Comparison of ENCODE assay signal across 4 cellular contexts in genomic region chr21:40355076-40355475, GRCh38.
"Had no signal": no experiment of that assay in that cellular context is flagged by ENCODE, and none has a peak within 500 bp of the region (broad histone marks: within the 10 kb centered on the region; RNA-seq: fewer than 3 reads in every experiment).

No MANE protein-coding gene starts in this region.

- DNase-seq: H9, HCEC 1CT, IMR-90 had no signal

- H3K4me3 ChIP-seq: GM23338 had no signal

- ATAC-seq: GM23338 had no signal

- H3K4me1 Mint-ChIP-seq: GM23338, H9 had no signal

- H3K9me3 Mint-ChIP-seq: H9 had no signal

- H3K27ac Mint-ChIP-seq: GM23338, H9 had no signal

- H3K4me3 Mint-ChIP-seq: GM23338, H9 had no signal
